In genomic region chr10:60433684-60434083, GRCh38 we compare ENCODE assay signal across 14 cellular contexts. TPM values are rescaled to one million over a fixed set of nuclear protein-coding genes. Genes with fewer than 3 reads are reported as not detected.
DNase-seq lines count a peak whose midpoint lies in the region; ATAC-seq and TF ChIP-seq lines count a peak whose summit lies in the region.
"Had no signal": no experiment of that assay in that cellular context is flagged by ENCODE, and none has a peak within 500 bp of the region (broad histone marks: within the 10 kb centered on the region; RNA-seq: fewer than 3 reads in every experiment).

No MANE protein-coding gene starts in this region.

- H3K4me3 Mint-ChIP-seq in nephron: peak overlapping the region in 2 of 3 experiments; percentile 4 to 17
- H3K4me3 Mint-ChIP-seq: activated CD4-positive, alpha-beta T cell treated with anti-CD3 and anti-CD28 coated beads for 36 hours; activated naive CD8-positive, alpha-beta T cell treated with anti-CD3 and anti-CD28 coated beads for 36 hours; dendritic cell treated with granulocyte-macrophage colony-stimulating factor and Interleukin-4, amounts not matched to agents 40 ng/mL and 50 ng/mL, for 4 days; T-helper 1 cell treated with Interleukin-12 subunit alpha and Interleukin-12 subunit beta and Interleukin-4 antibody, amounts not matched to agents 30 μg/mL and 1 μg/mL, for 36 hours had no signal

- peak overlapping the region; percentile 55 to 95 (median 92) for H3K27ac Mint-ChIP-seq in nephron
- H3K27ac Mint-ChIP-seq in activated naive CD4-positive, alpha-beta T cell treated with anti-CD3 and anti-CD28 coated beads, Interleukin-2, amount 50 U/mL, for 72 hours: no peak overlapping the region
- H3K27ac Mint-ChIP-seq: activated CD4-positive, alpha-beta T cell treated with anti-CD3 and anti-CD28 coated beads for 36 hours; dendritic cell treated with granulocyte-macrophage colony-stimulating factor and Interleukin-4, amounts not matched to agents 40 ng/mL and 50 ng/mL, for 4 days; T-helper 1 cell treated with Interleukin-12 subunit alpha and Interleukin-12 subunit beta and Interleukin-4 antibody, amounts not matched to agents 30 μg/mL and 1 μg/mL, for 36 hours had no signal

- TF ChIP-seq CTCF in AG09309 (IDR thresholded peaks at IDR 0.05; ENCODE audit: control insufficient read depth, insufficient read depth, low read depth, low read length, missing control alignments) (no peak), choroid plexus epithelial cell (conservative IDR thresholded peaks at IDR 0.05; ENCODE audit: low read depth, low read length) (no peak), nephron (IDR thresholded peaks at IDR 0.05; ENCODE audit: unreplicated experiment in 3 of 3) (no peak)

- no peak for ATAC-seq in HG03469 (IDR thresholded peaks at IDR 0.05; ENCODE audit: unreplicated experiment)
- ATAC-seq in HG02610 (IDR thresholded peaks at IDR 0.05; ENCODE audit: unreplicated experiment): no peak
- no peak for ATAC-seq in activated naive CD4-positive, alpha-beta T cell treated with anti-CD3 and anti-CD28 coated beads, Interleukin-2, amount 50 U/mL, for 72 hours
- ATAC-seq: activated CD4-positive, alpha-beta T cell treated with anti-CD3 and anti-CD28 coated beads for 36 hours had no signal

- peaks cover 24% of the 10 kb centered on the region for H3K4me1 Mint-ChIP-seq in nephron
- H3K4me1 Mint-ChIP-seq: activated naive CD8-positive, alpha-beta T cell treated with anti-CD3 and anti-CD28 coated beads for 36 hours had no signal

- peak; percentile 61 for DNase-seq in AG09309 (ENCODE audit: low read depth)
- DNase-seq in NCI-H226: peak; percentile 60
- DNase-seq in choroid plexus epithelial cell (ENCODE audit: low read depth): peak; percentile 88
- no peak for DNase-seq in NCI-H2081 treated with DMSO at 0.1 percent for 48 hours (lab: John Stamatoyannopoulos, UW)
- DNase-seq in activated naive CD4-positive, alpha-beta T cell treated with anti-CD3 and anti-CD28 coated beads, Interleukin-2, amount 50 U/mL, for 72 hours (ENCODE audit: low spot score in 2 of 2): no peak
- DNase-seq: activated naive CD8-positive, alpha-beta T cell treated with anti-CD3 and anti-CD28 coated beads for 36 hours; activated T-cell treated with anti-CD3 and anti-CD28 coated beads for 4 hours; stimulated activated CD4-positive, alpha-beta T cell treated with anti-CD3 and anti-CD28 coated beads, Interleukin-12 subunit alpha, Interleukin-12 subunit beta, amount 100 ng/mL, for 4 hours had no signal

- H3K27me3 Mint-ChIP-seq in nephron (ENCODE audit: low read depth): no peaks in the 10 kb centered on the region
- H3K27me3 Mint-ChIP-seq: activated CD4-positive, alpha-beta T cell treated with anti-CD3 and anti-CD28 coated beads for 36 hours; activated naive CD8-positive, alpha-beta T cell treated with anti-CD3 and anti-CD28 coated beads for 36 hours; dendritic cell treated with granulocyte-macrophage colony-stimulating factor and Interleukin-4, amounts not matched to agents 40 ng/mL and 50 ng/mL, for 4 days had no signal

- no peaks in the 10 kb centered on the region for H3K9me3 Mint-ChIP-seq in nephron
- no peaks in the 10 kb centered on the region for H3K9me3 Mint-ChIP-seq in activated naive CD4-positive, alpha-beta T cell treated with anti-CD3 and anti-CD28 coated beads, Interleukin-2, amount 50 U/mL, for 72 hours
- H3K9me3 Mint-ChIP-seq: activated naive CD8-positive, alpha-beta T cell treated with anti-CD3 and anti-CD28 coated beads for 36 hours; dendritic cell treated with granulocyte-macrophage colony-stimulating factor and Interleukin-4, amounts not matched to agents 40 ng/mL and 50 ng/mL, for 4 days; T-helper 1 cell treated with Interleukin-12 subunit alpha and Interleukin-12 subunit beta and Interleukin-4 antibody, amounts not matched to agents 30 μg/mL and 1 μg/mL, for 36 hours had no signal

- no peak overlapping the region for H3K4me3 ChIP-seq in AG09309 (ENCODE audit: control insufficient read depth, low read depth, low read length)
- no peak overlapping the region for H3K4me3 ChIP-seq in choroid plexus epithelial cell (ENCODE audit: low read depth, low read length)

- no peaks in the 10 kb centered on the region for H3K36me3 Mint-ChIP-seq in nephron (ENCODE audit: low read depth)
- H3K36me3 Mint-ChIP-seq in activated naive CD4-positive, alpha-beta T cell treated with anti-CD3 and anti-CD28 coated beads, Interleukin-2, amount 50 U/mL, for 72 hours: no peaks in the 10 kb centered on the region
- H3K36me3 Mint-ChIP-seq: activated naive CD8-positive, alpha-beta T cell treated with anti-CD3 and anti-CD28 coated beads for 36 hours had no signal

RNA-seq across cellular contexts. Expression of gene ANK3, which starts 44.0 kb away (rescaled TPM):
- total RNA-seq in activated naive CD4-positive, alpha-beta T cell treated with anti-CD3 and anti-CD28 coated beads, Interleukin-2, amount 50 U/mL, for 72 hours: 10 to 100 TPM; 50.5 to 53.7 TPM

Comparison
In these comparisons a context has a peak if more than half of its experiments do, and no peak if none do; other contexts are left out.
1. DNase-seq: peak in AG09309 (single experiment), NCI-H226 (single experiment) and choroid plexus epithelial cell (single experiment); none in NCI-H2081 treated with DMSO at 0.1 percent for 48 hours (single experiment) and activated naive CD4-positive, alpha-beta T cell treated with anti-CD3 and anti-CD28 coated beads, Interleukin-2, amount 50 U/mL, for 72 hours (0 of 2).
2. H3K27ac Mint-ChIP-seq: peak in nephron (3 of 3); none in activated naive CD4-positive, alpha-beta T cell treated with anti-CD3 and anti-CD28 coated beads, Interleukin-2, amount 50 U/mL, for 72 hours (0 of 2).